16 cellular contexts compared by ENCODE assay signal in genomic region chr2:102112692-102113665, GRCh38. TPM values are rescaled to one million over a fixed set of nuclear protein-coding genes. Genes with fewer than 3 reads are reported as not detected.
DNase-seq lines count a peak whose midpoint lies in the region; ATAC-seq and TF ChIP-seq lines count a peak whose summit lies in the region.
"Had no signal": no experiment of that assay in that cellular context is flagged by ENCODE, and none has a peak within 500 bp of the region (broad histone marks: within the 10 kb centered on the region; RNA-seq: fewer than 3 reads in every experiment).

No MANE protein-coding gene starts in this region.

- H3K4me1 Mint-ChIP-seq in activated naive CD4-positive, alpha-beta T cell treated with anti-CD3 and anti-CD28 coated beads for 36 hours (ENCODE audit: low read depth), result peaks cover 62% of the 10 kb centered on the region

- no peaks in the 10 kb centered on the region for H3K9me2 ChIP-seq in hepatocyte (replicated peaks; ENCODE audit: insufficient read depth)

- H3K27me3 ChIP-seq in adipocyte (replicated peaks; ENCODE audit: control insufficient read depth, insufficient read depth, low read length) (no peaks in the 10 kb centered on the region), hepatocyte (no peaks in the 10 kb centered on the region), thyroid gland (no peaks in the 10 kb centered on the region)
- H3K27me3 ChIP-seq: heart left ventricle, uterus had no signal

- H3K9me3 ChIP-seq in adipocyte (ENCODE audit: control insufficient read depth, low read length) (no peaks in the 10 kb centered on the region), hepatocyte (ENCODE audit: low read depth) (no peaks in the 10 kb centered on the region), thyroid gland (no peaks in the 10 kb centered on the region)
- H3K9me3 ChIP-seq: uterus had no signal

- no peak for TF ChIP-seq POLR2A in thyroid gland (IDR thresholded peaks at IDR 0.05)

- WGBS in hepatocyte (ENCODE audit: low lambda C conversion rate, missing lambda C conversion rate), result 90% methylated on average over 10 of the region's 10 CpGs
- 87 to 95% methylated on average over 10 of the region's 10 CpGs for WGBS in thyroid gland, 2 donors

- H3K4me2 ChIP-seq in hepatocyte, result no peak overlapping the region

- H3K36me3 ChIP-seq in adipocyte (ENCODE audit: control insufficient read depth, insufficient read depth, low read length, severe bottlenecking) (peaks cover 47% of the 10 kb centered on the region), hepatocyte (replicated peaks; ENCODE audit: insufficient read depth, low read depth) (no peaks in the 10 kb centered on the region), thyroid gland (no peaks in the 10 kb centered on the region)
- H3K36me3 ChIP-seq: heart left ventricle, uterus had no signal

- peaks cover 52% of the 10 kb centered on the region for H3K4me1 ChIP-seq in adipocyte (ENCODE audit: control insufficient read depth, insufficient read depth, low read length)
- peaks cover 34% of the 10 kb centered on the region for H3K4me1 ChIP-seq in hepatocyte (ENCODE audit: insufficient read depth)
- H3K4me1 ChIP-seq in thyroid gland, result peaks cover 70 to 90% of the 10 kb centered on the region in 2 donors
- H3K4me1 ChIP-seq: uterus had no signal

- no peaks in the 10 kb centered on the region for H4K20me1 ChIP-seq in hepatocyte (ENCODE audit: insufficient read depth, poor library complexity, severe bottlenecking)

- intact Hi-C loops in activated naive CD4-positive, alpha-beta T cell treated with anti-CD3 and anti-CD28 coated beads for 36 hours (cut with micrococcal nuclease), result no loop called here
- intact Hi-C loops in thyroid gland (cut with DNase I), result no loop called here

- DNase-seq in activated naive CD4-positive, alpha-beta T cell treated with anti-CD3 and anti-CD28 coated beads for 36 hours, result no peak
- no peak for DNase-seq in activated naive CD4-positive, alpha-beta T cell treated with anti-CD3 and anti-CD28 coated beads, Interleukin-2, amount 50 U/mL, for 16 hours
- peak; percentile 24 for DNase-seq in adipocyte (ENCODE audit: low read depth)
- DNase-seq in hepatocyte (ENCODE audit: low spot score), result no peak
- DNase-seq in thyroid gland, result no peak
- DNase-seq in putamen (ENCODE audit: low spot score), result no peak
- DNase-seq: activated gamma-delta T cell; caudate nucleus; heart left ventricle; KBM-7; left colon; NCI-H226; stimulated activated CD4-positive, alpha-beta T cell treated with anti-CD3 and anti-CD28 coated beads, Interleukin-2, amount 100 ng/mL, for 48 hours; uterus had no signal

- no peak overlapping the region for H2AFZ ChIP-seq in hepatocyte

- H3K27me3 Mint-ChIP-seq in activated naive CD4-positive, alpha-beta T cell treated with anti-CD3 and anti-CD28 coated beads for 36 hours (ENCODE audit: low read depth), result no peaks in the 10 kb centered on the region

- H3K36me3 Mint-ChIP-seq in activated naive CD4-positive, alpha-beta T cell treated with anti-CD3 and anti-CD28 coated beads for 36 hours (ENCODE audit: low read depth), result peaks cover 2% of the 10 kb centered on the region

- no peaks in the 10 kb centered on the region for H3K9me3 Mint-ChIP-seq in activated naive CD4-positive, alpha-beta T cell treated with anti-CD3 and anti-CD28 coated beads for 36 hours

- H3K4me3 ChIP-seq in adipocyte (ENCODE audit: low read length), result no peak overlapping the region
- H3K4me3 ChIP-seq in hepatocyte, result no peak overlapping the region
- no peak overlapping the region for H3K4me3 ChIP-seq in thyroid gland (replicated peaks in 1 of 3)
- H3K4me3 ChIP-seq: heart left ventricle, uterus had no signal

- peak overlapping the region; percentile 10 for H3K27ac Mint-ChIP-seq in activated naive CD4-positive, alpha-beta T cell treated with anti-CD3 and anti-CD28 coated beads for 36 hours

- TF ChIP-seq CTCF in hepatocyte (IDR thresholded peaks at IDR 0.05; ENCODE audit: poor library complexity), result no peak
- no peak for TF ChIP-seq CTCF in thyroid gland (IDR thresholded peaks at IDR 0.05)

- H3K4me3 Mint-ChIP-seq in activated naive CD4-positive, alpha-beta T cell treated with anti-CD3 and anti-CD28 coated beads for 36 hours, result no peak overlapping the region

- CTCF ChIA-PET in activated naive CD4-positive, alpha-beta T cell treated with anti-CD3 and anti-CD28 coated beads for 36 hours (lab: Charles Lee), result interaction anchor here (0.6 kb wide), 1 partner anchor 56 kb away, joined by 3 read pairs; no protein-coding TSS in a partner anchor

- no peak overlapping the region for H3K9ac ChIP-seq in adipocyte (ENCODE audit: low read length)

- no peak for ATAC-seq in HG02571 (IDR thresholded peaks at IDR 0.05; ENCODE audit: unreplicated experiment)
- no peak for ATAC-seq in GM21390 (IDR thresholded peaks at IDR 0.05; ENCODE audit: unreplicated experiment)
- ATAC-seq: heart left ventricle had no signal

- H3K27ac ChIP-seq in hepatocyte, result peak overlapping the region; percentile 73
- peak overlapping the region; percentile 49 to 70 (median 68) for H3K27ac ChIP-seq in thyroid gland
- H3K27ac ChIP-seq: heart left ventricle, uterus had no signal

- H3K79me2 ChIP-seq in hepatocyte, result peaks cover 12% of the 10 kb centered on the region

RNA-seq across cellular contexts. Expression of gene IL1R1, which starts 29.6 kb away (rescaled TPM):
- total RNA-seq in activated naive CD4-positive, alpha-beta T cell treated with anti-CD3 and anti-CD28 coated beads for 36 hours, result 1 to 10 TPM; 5.7 to 6.7 TPM
- total RNA-seq in hepatocyte (66.8 and 72.8 TPM in 2 replicates), thyroid gland (100 to 1,000 TPM in 2 of 4 donors, 10 to 100 TPM in 2; 57.6 to 220 (median 103) TPM)
- 46.4 and 49.6 TPM in 2 replicates for polyA plus RNA-seq in hepatocyte
